ENCODE assay signal across 3 cellular contexts in genomic region chr2:110056009-110056408, GRCh38. TPM values are rescaled to one million over a fixed set of nuclear protein-coding genes. Genes with fewer than 3 reads are reported as not detected.
"Had no signal": no experiment of that assay in that cellular context is flagged by ENCODE, and none has a peak within 500 bp of the region (broad histone marks: within the 10 kb centered on the region; RNA-seq: fewer than 3 reads in every experiment).

No MANE protein-coding gene starts in this region.

RNA-seq across cellular contexts. Expression of gene MALL, which starts 59.6 kb away (rescaled TPM):
- total RNA-seq: activated naive CD4-positive, alpha-beta T cell treated with anti-CD3 and anti-CD28 coated beads, Interleukin-2, amount 50 U/mL, for 72 hours; activated naive CD8-positive, alpha-beta T cell treated with anti-CD3 and anti-CD28 coated beads, Interleukin-2, amount 10 ng/mL, durations not matched to agents 7 days and 5 days had no signal
- polyA plus RNA-seq: cardiac muscle cell had no signal
